Comparison of ENCODE assay signal across 10 cellular contexts in genomic region chr1:26329380-26329779, GRCh38. TPM values are rescaled to one million over a fixed set of nuclear protein-coding genes. Genes with fewer than 3 reads are reported as not detected.
"Had no signal": no experiment of that assay in that cellular context is flagged by ENCODE, and none has a peak within 500 bp of the region (broad histone marks: within the 10 kb centered on the region; RNA-seq: fewer than 3 reads in every experiment).

No MANE protein-coding gene starts in this region.

RNA-seq across cellular contexts. Expression of gene CD52, which starts 11.6 kb away (rescaled TPM):
- total RNA-seq: temporal lobe had no signal

RNA-seq across cellular contexts. Expression of gene CRYBG2, which starts 24.6 kb away (rescaled TPM):
- total RNA-seq: subcutaneous adipose tissue, thoracic aorta, thyroid gland had no signal

RNA-seq across cellular contexts. Expression of gene ZNF683, which starts 43.2 kb away (rescaled TPM):
- total RNA-seq: subcutaneous adipose tissue, suprapubic skin, temporal lobe, thoracic aorta, tibial nerve, transverse colon, urinary bladder, uterus, vagina had no signal
